In genomic region chr14:66974397-66975025, GRCh38 we compare ENCODE assay signal across 18 cellular contexts.
DNase-seq lines count a peak whose midpoint lies in the region; ATAC-seq, FAIRE-seq and TF ChIP-seq lines count a peak whose summit lies in the region.
"Had no signal": no experiment of that assay in that cellular context is flagged by ENCODE, and none has a peak within 500 bp of the region (broad histone marks: within the 10 kb centered on the region; RNA-seq: fewer than 3 reads in every experiment).

No MANE protein-coding gene starts in this region.

- H3K36me3 ChIP-seq in breast epithelium (no peaks in the 10 kb centered on the region), astrocyte (ENCODE audit: insufficient read depth, low read length) (no peaks in the 10 kb centered on the region)

- H3K27me3 Mint-ChIP-seq in MCF 10A (ENCODE audit: insufficient read depth, unreplicated experiment) (no peaks in the 10 kb centered on the region), astrocyte (ENCODE audit: low read depth, unreplicated experiment) (no peaks in the 10 kb centered on the region)
- H3K27me3 Mint-ChIP-seq: activated CD4-positive, alpha-beta memory T cell treated with anti-CD3 and anti-CD28 coated beads, Interleukin-2, amount 10 ng/mL, durations not matched to agents 7 days and 5 days had no signal

- H3K9ac ChIP-seq in astrocyte (ENCODE audit: low read length) = no peak overlapping the region

- H3K9me3 Mint-ChIP-seq in MCF 10A (ENCODE audit: unreplicated experiment) (no peaks in the 10 kb centered on the region), astrocyte (ENCODE audit: unreplicated experiment) (no peaks in the 10 kb centered on the region)
- H3K9me3 Mint-ChIP-seq: activated CD4-positive, alpha-beta memory T cell treated with anti-CD3 and anti-CD28 coated beads, Interleukin-2, amount 10 ng/mL, durations not matched to agents 7 days and 5 days had no signal

- no TSS peak for BruUV-seq in MCF 10A (replicated peaks; lab: Mats Ljungman, UMichigan)

- H3K4me1 ChIP-seq in breast epithelium (no peaks in the 10 kb centered on the region), astrocyte (ENCODE audit: insufficient read depth, low read length) (no peaks in the 10 kb centered on the region)
- H3K4me1 ChIP-seq: testis had no signal

- no peak overlapping the region for H3K27ac Mint-ChIP-seq in MCF 10A (ENCODE audit: low read depth, unreplicated experiment)
- H3K27ac Mint-ChIP-seq in astrocyte (ENCODE audit: unreplicated experiment) = no peak overlapping the region
- H3K27ac Mint-ChIP-seq: activated CD4-positive, alpha-beta memory T cell treated with anti-CD3 and anti-CD28 coated beads, Interleukin-2, amount 10 ng/mL, durations not matched to agents 7 days and 5 days had no signal

- ATAC-seq in GM21528 (IDR thresholded peaks at IDR 0.05; ENCODE audit: low FRiP score, unreplicated experiment) = no peak

- H3K27ac ChIP-seq in breast epithelium (no peak overlapping the region), astrocyte (ENCODE audit: low read depth, low read length) (no peak overlapping the region)
- H3K27ac ChIP-seq: testis had no signal

- no peaks in the 10 kb centered on the region for H3K9me3 ChIP-seq in breast epithelium
- no peaks in the 10 kb centered on the region for H3K9me3 ChIP-seq in astrocyte (ENCODE audit: insufficient read depth, low read depth, low read length)
- H3K9me3 ChIP-seq: testis had no signal

- no peak for TF ChIP-seq CTCF in MCF 10A (IDR thresholded peaks at IDR 0.05; ENCODE audit: unreplicated experiment)
- TF ChIP-seq CTCF in breast epithelium (IDR thresholded peaks at IDR 0.05) = no peak
- TF ChIP-seq CTCF in astrocyte (IDR thresholded peaks at IDR 0.05; ENCODE audit: insufficient read depth, low read depth, low read length) = no peak

- H3K4me3 ChIP-seq in breast epithelium = no peak overlapping the region
- no peak overlapping the region for H3K4me3 ChIP-seq in astrocyte (ENCODE audit: insufficient read depth, low read depth, low read length)
- H3K4me3 ChIP-seq: testis had no signal

- H4K20me1 ChIP-seq in astrocyte (ENCODE audit: insufficient read depth, low read length) = no peaks in the 10 kb centered on the region

- H3K36me3 Mint-ChIP-seq in MCF 10A (ENCODE audit: insufficient read depth, unreplicated experiment) = peaks cover 12% of the 10 kb centered on the region
- no peaks in the 10 kb centered on the region for H3K36me3 Mint-ChIP-seq in astrocyte (ENCODE audit: low read depth, unreplicated experiment)

- no peak overlapping the region for H3K4me3 Mint-ChIP-seq in MCF 10A (ENCODE audit: unreplicated experiment)
- H3K4me3 Mint-ChIP-seq in astrocyte (ENCODE audit: unreplicated experiment) = no peak overlapping the region
- H3K4me3 Mint-ChIP-seq: activated CD4-positive, alpha-beta memory T cell treated with anti-CD3 and anti-CD28 coated beads, Interleukin-2, amount 10 ng/mL, durations not matched to agents 7 days and 5 days had no signal

- H3K27me3 ChIP-seq in breast epithelium (no peaks in the 10 kb centered on the region), astrocyte (ENCODE audit: insufficient read depth, low read length) (no peaks in the 10 kb centered on the region)
- H3K27me3 ChIP-seq: testis had no signal

- H2AFZ ChIP-seq in astrocyte (ENCODE audit: low read depth, low read length) = no peak overlapping the region

- POLR2A ChIA-PET in MCF 10A (lab: Yijun Ruan, JAX) = interaction anchor here (0.9 to 2.0 kb wide), 2 partner anchors 9 to 41 kb away, joined by 4 to 8 read pairs; no protein-coding TSS in a partner anchor

- peak; percentile 23 for DNase-seq in MCF 10A (ENCODE audit: unreplicated experiment)
- no peak for DNase-seq in breast epithelium (ENCODE audit: low spot score in 2 of 2)
- DNase-seq in astrocyte (ENCODE audit: low read depth) = peak; percentile 48
- DNase-seq in foreskin melanocyte = peak; percentile 15
- DNase-seq in GM19240 (ENCODE audit: insufficient read length, low spot score) = no peak
- no peak for DNase-seq in stimulated activated CD4-positive, alpha-beta T cell treated with anti-CD3 and anti-CD28 coated beads, Interleukin-15, amount 100 ng/mL, for 24 hours
- no peak for DNase-seq in NCI-H1048 (lab: John Stamatoyannopoulos, UW)
- DNase-seq: 8988T; activated CD4-positive, alpha-beta memory T cell treated with anti-CD3 and anti-CD28 coated beads, Interleukin-2, amount 10 ng/mL, durations not matched to agents 7 days and 5 days; activated effector memory CD4-positive, alpha-beta T cell treated with Interleukin-2 at 50 U/mL for 16 hours; central memory CD4-positive, alpha-beta T cell; COR-L47; mesendoderm; NCI-H1105 treated with DMSO at 0.1 percent for 48 hours; NCI-H510A treated with DMSO at 0.1 percent for 48 hours; occipital lobe; testis had no signal

- intact Hi-C loops in MCF 10A (cut with micrococcal nuclease) (no loop called here), breast epithelium (cut with DNase I; ENCODE audit: low total_unique reads) (loop anchor here (5.0 kb wide), 1 partner anchor 317 kb away; no protein-coding TSS in a partner anchor)

- TF ChIP-seq POLR2A in breast epithelium (IDR thresholded peaks at IDR 0.05) = no peak

- no peaks in the 10 kb centered on the region for H3K79me2 ChIP-seq in astrocyte (ENCODE audit: insufficient read depth, low read length)

- no peak overlapping the region for H3K4me2 ChIP-seq in astrocyte (ENCODE audit: low read length)

- H3K4me1 Mint-ChIP-seq in MCF 10A (ENCODE audit: insufficient read depth, unreplicated experiment) = no peaks in the 10 kb centered on the region
- H3K4me1 Mint-ChIP-seq in astrocyte (ENCODE audit: low read depth, unreplicated experiment) = peaks cover 5% of the 10 kb centered on the region

- CTCF ChIA-PET in MCF 10A (lab: Yijun Ruan, JAX) = interaction anchor here (1.0 kb wide), 1 partner anchor 314 kb away, joined by 3 read pairs; no protein-coding TSS in a partner anchor

- no peak for FAIRE-seq in astrocyte (lab: Jason Lieb, UNC)

Comparison
In these comparisons a context has a peak if more than half of its experiments do, and no peak if none do; other contexts are left out.
1. DNase-seq: peak in MCF 10A (single experiment), astrocyte (single experiment) and foreskin melanocyte (single experiment); none in breast epithelium (0 of 2), GM19240 (single experiment), stimulated activated CD4-positive, alpha-beta T cell treated with anti-CD3 and anti-CD28 coated beads, Interleukin-15, amount 100 ng/mL, for 24 hours (single experiment) and NCI-H1048 (single experiment).